Comparison of ENCODE assay signal across 8 cellular contexts in the genomic region with DNA sequence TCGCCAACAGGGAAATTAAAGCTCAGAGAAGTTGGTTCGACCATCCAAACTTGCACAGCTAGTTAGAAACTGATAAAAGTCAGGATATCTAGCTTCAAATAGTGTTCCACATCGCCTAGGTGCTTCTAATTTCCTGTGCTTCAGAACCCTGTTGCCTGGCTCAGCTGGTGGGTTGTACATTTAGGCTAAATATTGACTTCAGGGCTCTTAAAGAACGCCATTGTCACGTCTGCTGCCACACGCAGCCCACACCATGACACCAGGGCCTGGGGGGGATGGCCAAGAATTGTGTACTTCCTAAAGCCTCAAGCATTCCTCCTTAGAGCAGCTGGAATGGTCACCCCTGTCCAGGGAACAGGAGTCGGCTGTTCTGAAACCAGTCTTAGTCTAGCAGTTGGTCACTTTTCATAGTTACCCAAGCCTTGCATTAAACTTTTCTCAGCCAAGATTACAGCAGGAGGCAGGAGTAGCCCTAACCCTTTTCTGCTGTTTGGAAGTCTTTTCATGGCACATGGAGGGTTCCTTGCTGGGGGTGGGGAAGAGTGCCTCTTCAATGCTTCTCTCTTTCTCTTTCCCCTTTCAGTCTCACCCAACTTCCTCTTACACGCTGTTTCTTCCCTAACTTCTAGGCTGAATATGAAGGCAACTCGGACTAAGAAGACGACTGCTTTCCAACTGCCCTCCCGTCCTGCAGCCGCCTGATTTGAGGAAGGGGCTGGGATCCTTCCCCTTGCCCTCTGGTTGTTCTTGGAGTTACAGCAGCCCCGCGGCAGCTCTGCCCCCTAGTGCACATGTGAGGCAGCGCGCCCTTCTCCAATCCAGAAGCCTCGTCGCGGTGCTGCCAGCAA. TPM values are rescaled to one million over a fixed set of nuclear protein-coding genes. Genes with fewer than 3 reads are reported as not detected.
DNase-seq lines count a peak whose midpoint lies in the region; ATAC-seq and TF ChIP-seq lines count a peak whose summit lies in the region.

No MANE protein-coding gene starts in this region.

- no peaks in the 10 kb centered on the region for H3K27me3 ChIP-seq in left lung

- no peaks in the 10 kb centered on the region for H3K36me3 Mint-ChIP-seq in activated CD4-positive, alpha-beta T cell treated with anti-CD3 and anti-CD28 coated beads, Interleukin-2, amount 10 ng/mL, durations not matched to agents 7 days and 5 days (ENCODE audit: low read depth)

- ATAC-seq in left lung: peak; percentile 54
- no peak for ATAC-seq in GM21717 (IDR thresholded peaks at IDR 0.05; ENCODE audit: unreplicated experiment)

- H3K27me3 Mint-ChIP-seq in activated CD4-positive, alpha-beta T cell treated with anti-CD3 and anti-CD28 coated beads, Interleukin-2, amount 10 ng/mL, durations not matched to agents 7 days and 5 days: peaks cover 10% of the 10 kb centered on the region

- intact Hi-C loops in left lung (cut with DNase I): no loop called here

- TF ChIP-seq CTCF in coronary artery (IDR thresholded peaks at IDR 0.05) (peak; percentile 90), left lung (IDR thresholded peaks at IDR 0.05) (peak; percentile 95 to 96)

- H3K4me3 ChIP-seq in coronary artery (peak overlapping the region; percentile 89), left lung (peak overlapping the region; percentile 59 to 60)

- peak; percentile 75 for DNase-seq in AG08395 (ENCODE audit: low spot score)
- DNase-seq in GM19238 (ENCODE audit: insufficient read length, low spot score): peak; percentile 64
- DNase-seq in NCI-H510A (lab: John Stamatoyannopoulos, UW): peak; percentile 21
- DNase-seq in activated CD4-positive, alpha-beta T cell treated with anti-CD3 and anti-CD28 coated beads, Interleukin-2, amount 10 ng/mL, durations not matched to agents 7 days and 5 days: peak; percentile 78
- DNase-seq in coronary artery (ENCODE audit: low spot score): peak; percentile 91
- peak; percentile 87 to 93 for DNase-seq in left lung
- peak; percentile 77 for DNase-seq in stimulated activated CD4-positive, alpha-beta T cell treated with anti-CD3 and anti-CD28 coated beads, Interleukin-1b, Interleukin-23, amount 100 ng/mL, for 48 hours

- H3K36me3 ChIP-seq in left lung: no peaks in the 10 kb centered on the region

- POLR2A ChIA-PET in activated CD4-positive, alpha-beta T cell treated with anti-CD3 and anti-CD28 coated beads, Interleukin-2, amount 10 ng/mL, durations not matched to agents 7 days and 5 days (lab: Charles Lee): no interaction called here

- CTCF ChIA-PET in activated CD4-positive, alpha-beta T cell treated with anti-CD3 and anti-CD28 coated beads, Interleukin-2, amount 10 ng/mL, durations not matched to agents 7 days and 5 days (lab: Charles Lee): interaction anchor here (0.6 to 2.3 kb wide), 20 partner anchors 8 to 435 kb away, joined by 3 to 15 read pairs (median 4); a partner anchor contains a TSS

- H3K9me3 Mint-ChIP-seq in activated CD4-positive, alpha-beta T cell treated with anti-CD3 and anti-CD28 coated beads, Interleukin-2, amount 10 ng/mL, durations not matched to agents 7 days and 5 days: no peaks in the 10 kb centered on the region

- peaks cover 15 to 65% of the 10 kb centered on the region in 2 donors for H3K4me1 ChIP-seq in left lung

- peaks cover 23% of the 10 kb centered on the region for H3K4me1 Mint-ChIP-seq in activated CD4-positive, alpha-beta T cell treated with anti-CD3 and anti-CD28 coated beads, Interleukin-2, amount 10 ng/mL, durations not matched to agents 7 days and 5 days

- peak overlapping the region; percentile 75 for H3K4me3 Mint-ChIP-seq in activated CD4-positive, alpha-beta T cell treated with anti-CD3 and anti-CD28 coated beads, Interleukin-2, amount 10 ng/mL, durations not matched to agents 7 days and 5 days

- peak overlapping the region; percentile 51 for H3K27ac Mint-ChIP-seq in activated CD4-positive, alpha-beta T cell treated with anti-CD3 and anti-CD28 coated beads, Interleukin-2, amount 10 ng/mL, durations not matched to agents 7 days and 5 days

- peak overlapping the region; percentile 83 to 96 for H3K27ac ChIP-seq in coronary artery
- peak overlapping the region; percentile 95 to 98 for H3K27ac ChIP-seq in left lung

- H3K9me3 ChIP-seq in left lung: no peaks in the 10 kb centered on the region

RNA-seq across cellular contexts. Expression of a gene that starts 17.1 kb away (rescaled TPM):
- total RNA-seq in activated CD4-positive, alpha-beta T cell treated with anti-CD3 and anti-CD28 coated beads, Interleukin-2, amount 10 ng/mL, durations not matched to agents 7 days and 5 days: 10 to 100 TPM; 28.0 to 35.7 TPM
- total RNA-seq in left lung: 100 to 1,000 TPM in 1 of 2 donors, 10 to 100 TPM in 1; 92.2 to 264 TPM

Comparison
In these comparisons a context has a peak if more than half of its experiments do, and no peak if none do; other contexts are left out.
1. DNase-seq: peak in every context shown above with its lines; median percentile 91 in coronary artery; 90 in left lung; 78 in activated CD4-positive, alpha-beta T cell treated with anti-CD3 and anti-CD28 coated beads, Interleukin-2, amount 10 ng/mL, durations not matched to agents 7 days and 5 days; 77 in stimulated activated CD4-positive, alpha-beta T cell treated with anti-CD3 and anti-CD28 coated beads, Interleukin-1b, Interleukin-23, amount 100 ng/mL, for 48 hours; 75 in AG08395; 64 in GM19238; 21 in NCI-H510A.